Comparison of ENCODE assay signal across 18 cellular contexts in the genomic region with DNA sequence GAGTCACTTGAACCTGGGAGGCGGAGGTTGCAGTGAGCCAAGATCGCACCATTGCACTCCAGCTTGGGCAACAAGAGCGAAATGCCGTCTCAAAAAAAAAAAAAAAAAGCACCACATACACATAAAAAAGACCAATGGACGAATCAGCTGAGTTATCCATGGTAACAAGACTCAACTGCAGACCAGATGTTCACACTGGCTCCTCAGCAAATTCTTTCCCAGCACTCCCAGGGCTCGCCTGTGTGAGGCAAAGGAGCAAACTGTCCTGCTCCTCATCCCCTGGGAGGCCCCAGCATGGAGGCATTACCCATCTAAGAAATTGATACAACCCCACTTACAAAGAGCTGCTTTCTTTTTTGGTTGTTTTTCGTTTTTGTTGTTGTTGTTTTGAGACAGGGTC. TPM values are rescaled to one million over a fixed set of nuclear protein-coding genes. Genes with fewer than 3 reads are reported as not detected.
"Had no signal": no experiment of that assay in that cellular context is flagged by ENCODE, and none has a peak within 500 bp of the region (broad histone marks: within the 10 kb centered on the region; RNA-seq: fewer than 3 reads in every experiment).

No MANE protein-coding gene starts in this region.

- H3K36me3 ChIP-seq: transverse colon had no signal

- ATAC-seq: body of pancreas; left colon; lower lobe of right lung; stimulated activated naive B cell treated with anti-CD40 and anti-IgM and Interleukin-4, amounts not matched to agents 10 μg/mL and 1 μg/mL and 100 μg/mL, for 72 hours had no signal

- H3K4me3 Mint-ChIP-seq: stimulated activated naive B cell treated with anti-CD40 and anti-IgM and Interleukin-4, amounts not matched to agents 10 μg/mL and 1 μg/mL and 100 μg/mL, for 72 hours had no signal

- H3K4me3 ChIP-seq: adrenal gland, body of pancreas, coronary artery, lower lobe of right lung, transverse colon had no signal

- H3K27me3 Mint-ChIP-seq: stimulated activated naive B cell treated with anti-CD40 and anti-IgM and Interleukin-4, amounts not matched to agents 10 μg/mL and 1 μg/mL and 100 μg/mL, for 72 hours had no signal

- H3K27ac ChIP-seq: adrenal gland, body of pancreas, coronary artery, lower lobe of right lung, neutrophil, transverse colon, WERI-Rb-1 had no signal

- H3K27me3 ChIP-seq: adrenal gland, body of pancreas, neutrophil, transverse colon had no signal

- H3K9me3 Mint-ChIP-seq: stimulated activated naive B cell treated with anti-CD40 and anti-IgM and Interleukin-4, amounts not matched to agents 10 μg/mL and 1 μg/mL and 100 μg/mL, for 72 hours had no signal

- DNase-seq: activated CD4-positive, alpha-beta T cell treated with anti-CD3 and anti-CD28 coated beads, Interleukin-2, amount 50 U/mL, for 48 hours; activated naive CD4-positive, alpha-beta T cell treated with anti-CD3 and anti-CD28 coated beads, Interleukin-2, amount 50 U/mL, for 16 hours; adrenal gland; body of pancreas; central memory CD4-positive, alpha-beta T cell; left colon; lower lobe of right lung; midbrain; posterior cingulate gyrus; retina; stimulated activated CD4-positive, alpha-beta T cell treated with anti-CD3 and anti-CD28 coated beads, Interleukin-4, amount 100 ng/mL, for 1 hour; stimulated activated naive B cell treated with anti-CD40 and anti-IgM and Interleukin-4, amounts not matched to agents 10 μg/mL and 1 μg/mL and 100 μg/mL, for 72 hours; transverse colon; WERI-Rb-1 had no signal

- H3K27ac Mint-ChIP-seq: stimulated activated naive B cell treated with anti-CD40 and anti-IgM and Interleukin-4, amounts not matched to agents 10 μg/mL and 1 μg/mL and 100 μg/mL, for 72 hours had no signal

- H3K9me3 ChIP-seq: adrenal gland, body of pancreas, lower lobe of right lung, neutrophil, transverse colon had no signal

RNA-seq across cellular contexts. Expression of a gene that starts 10.1 kb away (rescaled TPM):
- total RNA-seq: adrenal gland, body of pancreas, endothelial cell of umbilical vein, fibroblast of lung, left colon, transverse colon had no signal
